ENCODE assay signal across 7 cellular contexts in genomic region chr14:58151264-58151700, GRCh38. TPM values are rescaled to one million over a fixed set of nuclear protein-coding genes. Genes with fewer than 3 reads are reported as not detected.
A peak's percentile ranks its signal among the peaks of the same experiment; 100 is the strongest.
DNase-seq lines count a peak whose midpoint lies in the region; ATAC-seq, FAIRE-seq and TF ChIP-seq lines count a peak whose summit lies in the region.

No MANE protein-coding gene starts in this region.

- no peak overlapping the region for H3K27ac ChIP-seq in endothelial cell of umbilical vein (ENCODE audit: insufficient read depth, low read depth, low read length)
- no peak overlapping the region for H3K27ac ChIP-seq in naive thymus-derived CD4-positive, alpha-beta T cell (ENCODE audit: low read depth, low read length)

- POLR2A ChIA-PET in endothelial cell of umbilical vein (lab: Charles Lee) = no interaction called here
- POLR2A ChIA-PET in naive thymus-derived CD4-positive, alpha-beta T cell (lab: Charles Lee) = no interaction called here

- H3K36me3 Mint-ChIP-seq in naive thymus-derived CD4-positive, alpha-beta T cell = no peaks in the 10 kb centered on the region

- peak overlapping the region; percentile 69 to 84 (median 79) for H3K4me3 Mint-ChIP-seq in naive thymus-derived CD4-positive, alpha-beta T cell

- no TSS peak for BruUV-seq in endothelial cell of umbilical vein (replicated peaks; lab: Mats Ljungman, UMichigan)

- H3K9ac ChIP-seq in endothelial cell of umbilical vein (replicated peaks; ENCODE audit: extremely low read depth, insufficient read depth, low read length) = no peak overlapping the region

- no peak for TF ChIP-seq POLR2A in endothelial cell of umbilical vein (IDR thresholded peaks at IDR 0.05; ENCODE audit: low read depth, low read length)

- peaks cover 9 to 21% (median 13%) of the 10 kb centered on the region in 7 donors for H3K4me1 Mint-ChIP-seq in naive thymus-derived CD4-positive, alpha-beta T cell

- H3K36me3 ChIP-seq in endothelial cell of umbilical vein (ENCODE audit: control insufficient read depth in 2 of 2, extremely low read depth in 1 of 2, insufficient read depth in 2 of 2, low read length in 2 of 2) = no peaks in the 10 kb centered on the region
- no peaks in the 10 kb centered on the region for H3K36me3 ChIP-seq in naive thymus-derived CD4-positive, alpha-beta T cell (ENCODE audit: control insufficient read depth in 2 of 3, insufficient read depth in 3 of 3, low read length in 3 of 3)

- no peaks in the 10 kb centered on the region for H3K79me2 ChIP-seq in endothelial cell of umbilical vein (ENCODE audit: control insufficient read depth, insufficient read depth, low read length)

- ATAC-seq in GM21360 (IDR thresholded peaks at IDR 0.05; ENCODE audit: unreplicated experiment) = peak; percentile 4
- ATAC-seq in naive thymus-derived CD4-positive, alpha-beta T cell = no peak
- no peak for ATAC-seq in HG02571 (IDR thresholded peaks at IDR 0.05; ENCODE audit: unreplicated experiment)

- H3K9me1 ChIP-seq in endothelial cell of umbilical vein (replicated peaks; ENCODE audit: control insufficient read depth, extremely low read depth, insufficient read depth, low read length) = no peaks in the 10 kb centered on the region

- peak overlapping the region; percentile 93 for H3K4me2 ChIP-seq in endothelial cell of umbilical vein (ENCODE audit: insufficient read depth, low read length)

- no peaks in the 10 kb centered on the region for H3K9me3 Mint-ChIP-seq in naive thymus-derived CD4-positive, alpha-beta T cell

- peaks cover 26 to 43% of the 10 kb centered on the region in 2 experiments for H3K27me3 ChIP-seq in endothelial cell of umbilical vein (ENCODE audit: control insufficient read depth in 2 of 2, insufficient read depth in 2 of 2, low read length in 2 of 2)
- peaks cover 0 to 4% of the 10 kb centered on the region in 2 donors for H3K27me3 ChIP-seq in naive thymus-derived CD4-positive, alpha-beta T cell (ENCODE audit: control insufficient read depth in 2 of 2, insufficient read depth in 2 of 2, low read length in 2 of 2)

- no peaks in the 10 kb centered on the region for H3K9me3 ChIP-seq in endothelial cell of umbilical vein (replicated peaks; ENCODE audit: control insufficient read depth, insufficient read depth, low read length)
- no peaks in the 10 kb centered on the region for H3K9me3 ChIP-seq in naive thymus-derived CD4-positive, alpha-beta T cell (ENCODE audit: control insufficient read depth in 2 of 3, low read length in 3 of 3)

- dilution Hi-C loops in endothelial cell of umbilical vein (cut with MboI; ENCODE audit: extremely low pct_ligation_motif_present, low sequenced_read_pairs) = no loop called here

- peak overlapping the region; percentile 88 for H2AFZ ChIP-seq in endothelial cell of umbilical vein (ENCODE audit: low read depth, low read length)

- peak overlapping the region; percentile 51 to 58 (median 56) for H3K4me3 ChIP-seq in endothelial cell of umbilical vein (replicated peaks in 1 of 3; ENCODE audit: insufficient read depth in 1 of 3, low read depth in 1 of 3, low read length in 3 of 3)
- H3K4me3 ChIP-seq in naive thymus-derived CD4-positive, alpha-beta T cell (ENCODE audit: low read length) = peak overlapping the region; percentile 71

- CTCF ChIA-PET in endothelial cell of umbilical vein (lab: Charles Lee) = no interaction called here
- CTCF ChIA-PET in naive thymus-derived CD4-positive, alpha-beta T cell (lab: Charles Lee) = no interaction called here

- FAIRE-seq in endothelial cell of umbilical vein (lab: Jason Lieb, UNC) = no peak

- H3K4me1 ChIP-seq in endothelial cell of umbilical vein (ENCODE audit: control insufficient read depth, extremely low read depth, insufficient read depth, low read length) = peaks cover 10% of the 10 kb centered on the region
- peaks cover 7 to 8% of the 10 kb centered on the region in 2 donors for H3K4me1 ChIP-seq in naive thymus-derived CD4-positive, alpha-beta T cell (ENCODE audit: control insufficient read depth in 2 of 2, insufficient read depth in 2 of 2, low read length in 2 of 2)

- peaks cover 54 to 72% (median 68%) of the 10 kb centered on the region in 5 donors for H3K27me3 Mint-ChIP-seq in naive thymus-derived CD4-positive, alpha-beta T cell

- H3K27ac Mint-ChIP-seq in naive thymus-derived CD4-positive, alpha-beta T cell = no peak overlapping the region

- no peak for TF ChIP-seq CTCF in endothelial cell of umbilical vein (IDR thresholded peaks at IDR 0.05; ENCODE audit: extremely low read depth in 1 of 2, insufficient read depth in 1 of 2, low read depth in 1 of 2, low read length in 2 of 2)

- DNase-seq in RKO (ENCODE audit: low spot score) (peak; percentile 6), endothelial cell of umbilical vein (ENCODE audit: low read depth, low spot score) (peak; percentile 38), foreskin melanocyte (no peak)
- DNase-seq in naive thymus-derived CD4-positive, alpha-beta T cell = no peak
- no peak for DNase-seq in activated CD4-positive, CD25-positive, alpha-beta regulatory T cell (lab: John Stamatoyannopoulos, UW)

- H4K20me1 ChIP-seq in endothelial cell of umbilical vein (replicated peaks; ENCODE audit: control insufficient read depth, extremely low read depth, insufficient read depth, low read length) = no peaks in the 10 kb centered on the region

- intact Hi-C loops in endothelial cell of umbilical vein (cut with micrococcal nuclease) = loop anchor here (5.0 kb wide), 1 partner anchor 44 kb away; no protein-coding TSS in a partner anchor
- intact Hi-C loops in naive thymus-derived CD4-positive, alpha-beta T cell (cut with micrococcal nuclease) = loop anchor here in 1 of 2 donors (5.0 kb wide), 1 partner anchor 44 kb away; no protein-coding TSS in a partner anchor

TF ChIP-seq in endothelial cell of umbilical vein, 7 proteins besides CTCF, POLR2A, EP300 and RAD21:
- TF ChIP-seq JUN (IDR thresholded peaks at IDR 0.05; ENCODE audit: borderline replicate concordance, insufficient read depth, insufficient read length, low read depth) (no peak), FOS (IDR thresholded peaks at IDR 0.05; ENCODE audit: borderline replicate concordance, insufficient read depth, low read length) (no peak), EZH2 (IDR thresholded peaks at IDR 0.05; ENCODE audit: borderline replicate concordance, low read depth, low read length, severe bottlenecking) (peak; percentile 69), POLR2AphosphoS5 (IDR thresholded peaks at IDR 0.05; ENCODE audit: insufficient read depth, low read depth, low read length) (no peak)

RNA-seq across cellular contexts. Expression of gene ARMH4, which starts 0.7 kb away (rescaled TPM):
- 2.3 and 3.0 TPM in 2 replicates for total RNA-seq in endothelial cell of umbilical vein
- polyA plus RNA-seq in endothelial cell of umbilical vein = 1.1 TPM in 2 replicates
- 1.4 and 1.5 TPM in 2 replicates for polyA plus RNA-seq in endothelial cell of umbilical vein (2011; cell fraction: cytosol; rRNA removed)
- 0.83 and 1.3 TPM in 2 replicates for polyA plus RNA-seq in endothelial cell of umbilical vein (2011; cell fraction: nucleus; rRNA removed)
- polyA plus RNA-seq in endothelial cell of umbilical vein (2012) = 1.6 and 1.7 TPM in 2 replicates
- 11.2 and 37.0 TPM in 2 replicates for polyA minus RNA-seq in endothelial cell of umbilical vein
- not detected for polyA minus RNA-seq in endothelial cell of umbilical vein (2011; cell fraction: cytosol; rRNA and poly(A)+ RNA removed)
- polyA minus RNA-seq in endothelial cell of umbilical vein (2011; cell fraction: nucleus; rRNA and poly(A)+ RNA removed) = 9.7 and 32.0 TPM in 2 replicates
- total RNA-seq in naive thymus-derived CD4-positive, alpha-beta T cell = not detected
- 1 to 10 TPM in 1 of 2 donors, not detected in 1; 1.7 TPM for polyA plus RNA-seq in naive thymus-derived CD4-positive, alpha-beta T cell

RNA-seq across cellular contexts. Expression of gene ACTR10, which starts 48.7 kb away (rescaled TPM):
- 67.3 and 71.4 TPM in 2 replicates for total RNA-seq in endothelial cell of umbilical vein
- polyA plus RNA-seq in endothelial cell of umbilical vein = 21.6 and 28.6 TPM in 2 replicates
- polyA plus RNA-seq in endothelial cell of umbilical vein (2011; cell fraction: cytosol; rRNA removed) = 41.3 and 58.2 TPM in 2 replicates
- polyA plus RNA-seq in endothelial cell of umbilical vein (2011; cell fraction: nucleus; rRNA removed) = 40.7 and 52.2 TPM in 2 replicates
- 53.7 and 83.5 TPM in 2 replicates for polyA plus RNA-seq in endothelial cell of umbilical vein (2012)
- polyA minus RNA-seq in endothelial cell of umbilical vein = 17.3 and 22.7 TPM in 2 replicates
- 15.1 TPM for polyA minus RNA-seq in endothelial cell of umbilical vein (2011; cell fraction: cytosol; rRNA and poly(A)+ RNA removed)
- polyA minus RNA-seq in endothelial cell of umbilical vein (2011; cell fraction: nucleus; rRNA and poly(A)+ RNA removed) = 25.5 and 30.8 TPM in 2 replicates
- total RNA-seq in naive thymus-derived CD4-positive, alpha-beta T cell = 10 to 100 TPM; 40.0 to 54.6 (median 50.4) TPM
- 10 to 100 TPM; 53.2 to 90.8 TPM for polyA plus RNA-seq in naive thymus-derived CD4-positive, alpha-beta T cell

Comparison
In these comparisons a context has a peak if more than half of its experiments do, and no peak if none do; other contexts are left out.
1. DNase-seq: peak in RKO (single experiment) and endothelial cell of umbilical vein (single experiment); none in naive thymus-derived CD4-positive, alpha-beta T cell (0 of 9), foreskin melanocyte (single experiment) and activated CD4-positive, CD25-positive, alpha-beta regulatory T cell (0 of 4).